13 cellular contexts compared by ENCODE assay signal in the genomic region with DNA sequence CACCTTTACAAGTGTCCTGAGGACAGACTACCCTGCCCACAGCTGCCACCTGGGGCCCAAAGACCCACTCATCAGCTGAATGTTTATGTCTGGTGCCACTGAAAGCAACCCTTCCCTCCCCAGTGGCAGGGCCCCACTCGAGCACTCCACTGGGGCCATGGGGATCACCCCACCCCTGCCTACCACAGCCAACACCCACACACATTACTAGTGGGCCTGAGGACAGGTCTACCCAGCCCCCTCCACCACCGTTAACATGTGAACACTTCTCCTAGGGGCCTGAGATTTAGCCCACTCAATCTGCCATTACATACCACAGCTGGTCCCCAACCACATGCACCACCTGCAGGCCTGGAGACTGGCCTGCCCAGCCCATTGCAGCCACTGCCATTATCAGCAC.
"Had no signal": no experiment of that assay in that cellular context is flagged by ENCODE, and none has a peak within 500 bp of the region (broad histone marks: within the 10 kb centered on the region; RNA-seq: fewer than 3 reads in every experiment).

No MANE protein-coding gene starts in this region.

- H3K4me3 Mint-ChIP-seq: brain; central memory CD8-positive, alpha-beta T cell; neural crest cell; T-helper 2 cell treated with Interferon-gamma antibody and Interleukin-4, amounts not matched to agents 5 μg/mL and 100 μg/mL, for 36 hours had no signal

- H3K27me3 Mint-ChIP-seq: central memory CD8-positive, alpha-beta T cell had no signal

- DNase-seq: activated CD4-positive, alpha-beta T cell treated with anti-CD3 and anti-CD28 coated beads, Interleukin-2, amount 50 U/mL, for 1 hour; activated naive CD4-positive, alpha-beta T cell treated with anti-CD3 and anti-CD28 coated beads, Interleukin-2, amount 50 U/mL, for 16 hours; amniotic stem cell; effector CD8-positive, alpha-beta T cell; foreskin melanocyte; ovary; stimulated activated CD4-positive, alpha-beta T cell treated with anti-CD3 and anti-CD28 coated beads, Interleukin-1b, Interleukin-23, amount 100 ng/mL, for 48 hours had no signal

- H3K9me3 Mint-ChIP-seq: central memory CD8-positive, alpha-beta T cell had no signal

- H3K9me3 ChIP-seq: ovary had no signal

- H3K36me3 ChIP-seq: ovary had no signal

- H3K27me3 ChIP-seq: ovary had no signal

- H3K4me3 ChIP-seq: ovary, thoracic aorta had no signal

- H3K27ac Mint-ChIP-seq: brain had no signal

- H3K27ac ChIP-seq: epithelial cell of prostate, ovary, thoracic aorta had no signal
